Comparison of ENCODE assay signal across 2 cellular contexts in genomic region chr18:75253043-75253442, GRCh38.
TF ChIP-seq lines count a peak whose summit lies in the region.

No MANE protein-coding gene starts in this region.

TF ChIP-seq in liver, 16 proteins besides CTCF, POLR2A, EP300 and RAD21:
- TF ChIP-seq SP1 (IDR thresholded peaks at IDR 0.05) (peak; percentile 21), NR2F2 (IDR thresholded peaks at IDR 0.05) (no peak), FOXA2 (IDR thresholded peaks at IDR 0.05) (peak; percentile 71), MAX (IDR thresholded peaks at IDR 0.05) (no peak), HNF4G (IDR thresholded peaks at IDR 0.05) (no peak), ZBTB33 (IDR thresholded peaks at IDR 0.05) (no peak)
TF ChIP-seq in liver: peak in this region for 2.

TF ChIP-seq in HepG2, 621 proteins besides CTCF, POLR2A, EP300 and RAD21:
- TF ChIP-seq ZSCAN22 (CRISPR knock-in tag; IDR thresholded peaks at IDR 0.05) = no peak
- TF ChIP-seq AKNA (CRISPR knock-in tag; IDR thresholded peaks at IDR 0.05; ENCODE audit: borderline replicate concordance) = no peak
- no peak for TF ChIP-seq TEAD2 (CRISPR knock-in tag; IDR thresholded peaks at IDR 0.05)
- TF ChIP-seq ZNF713 (CRISPR knock-in tag; IDR thresholded peaks at IDR 0.05) = no peak
